20 cellular contexts compared by ENCODE assay signal in genomic region chr5:103433216-103433615, GRCh38.
A peak's percentile ranks its signal among the peaks of the same experiment; 100 is the strongest.
DNase-seq lines count a peak whose midpoint lies in the region; TF ChIP-seq lines count a peak whose summit lies in the region.
"Had no signal": no experiment of that assay in that cellular context is flagged by ENCODE, and none has a peak within 500 bp of the region (broad histone marks: within the 10 kb centered on the region; RNA-seq: fewer than 3 reads in every experiment).

No MANE protein-coding gene starts in this region.

- no peak for TF ChIP-seq CTCF in osteocyte (IDR thresholded peaks at IDR 0.05)

- DNase-seq in AG08395 (ENCODE audit: low spot score) (peak; percentile 40), HT1080 (ENCODE audit: low read depth) (peak; percentile 71), RPMI7951 (ENCODE audit: low read depth) (peak; percentile 21), glomerular visceral epithelial cell (ENCODE audit: extremely low spot score) (peak; percentile 33), NCI-H1092 treated with DMSO at 0.1 percent for 48 hours (lab: John Stamatoyannopoulos, UW) (no peak), HuH-7.5 (ENCODE audit: low spot score) (no peak), CD1c-positive myeloid dendritic cell (ENCODE audit: extremely low spot score) (no peak), osteocyte (ENCODE audit: extremely low spot score, unreplicated experiment) (no peak)
- DNase-seq: activated CD4-positive, alpha-beta T cell treated with anti-CD3 and anti-CD28 coated beads, Interleukin-2, amount 50 U/mL, for 48 hours; activated gamma-delta T cell; dermis blood vessel endothelial cell; gastrocnemius medialis; GDM1; mammary epithelial cell; NCI-H1436; NCI-H2171; nucleus accumbens; T-helper 2 cell; upper lobe of right lung; WERI-Rb-1 had no signal

- H3K36me3 Mint-ChIP-seq in osteocyte (ENCODE audit: unreplicated experiment), result no peaks in the 10 kb centered on the region

- peaks cover 32% of the 10 kb centered on the region for H3K4me1 Mint-ChIP-seq in osteocyte (ENCODE audit: unreplicated experiment)

- H3K27me3 Mint-ChIP-seq in osteocyte (ENCODE audit: unreplicated experiment), result no peaks in the 10 kb centered on the region

- no peak overlapping the region for H3K4me3 Mint-ChIP-seq in osteocyte (ENCODE audit: unreplicated experiment)

- H3K27ac Mint-ChIP-seq in osteocyte (ENCODE audit: unreplicated experiment), result no peak overlapping the region

- H3K9me3 Mint-ChIP-seq in osteocyte (ENCODE audit: unreplicated experiment), result no peaks in the 10 kb centered on the region

Comparison
In these comparisons a context has a peak if more than half of its experiments do, and no peak if none do; other contexts are left out.
1. DNase-seq: peak in AG08395 (single experiment), HT1080 (single experiment), RPMI7951 (single experiment) and glomerular visceral epithelial cell (single experiment); none in NCI-H1092 treated with DMSO at 0.1 percent for 48 hours (single experiment), HuH-7.5 (single experiment), CD1c-positive myeloid dendritic cell (single experiment) and osteocyte (single experiment).